In genomic region chr4:17846256-17846655, GRCh38 we compare ENCODE assay signal across 31 cellular contexts. TPM values are rescaled to one million over a fixed set of nuclear protein-coding genes. Genes with fewer than 3 reads are reported as not detected.
DNase-seq lines count a peak whose midpoint lies in the region; ATAC-seq, FAIRE-seq and TF ChIP-seq lines count a peak whose summit lies in the region.
"Had no signal": no experiment of that assay in that cellular context is flagged by ENCODE, and none has a peak within 500 bp of the region (broad histone marks: within the 10 kb centered on the region; RNA-seq: fewer than 3 reads in every experiment).

No MANE protein-coding gene starts in this region.

- H3K27ac Mint-ChIP-seq in astrocyte (ENCODE audit: unreplicated experiment): no peak overlapping the region
- H3K27ac Mint-ChIP-seq in activated naive CD8-positive, alpha-beta T cell treated with anti-CD3 and anti-CD28 coated beads, Interleukin-2, amount 50 U/mL, for 24 hours: no peak overlapping the region
- H3K27ac Mint-ChIP-seq: activated CD4-positive, alpha-beta memory T cell treated with anti-CD3 and anti-CD28 coated beads, Interleukin-2, amount 10 ng/mL, durations not matched to agents 7 days and 5 days; CD4-positive, alpha-beta memory T cell; effector memory CD8-positive, alpha-beta T cell; nephron had no signal

- no peak for FAIRE-seq in astrocyte (lab: Jason Lieb, UNC)
- FAIRE-seq: A549, GM12878, pancreas, RCC 7860, small intestine had no signal

- DNase-seq in EL (peak; percentile 58), astrocyte (ENCODE audit: low read depth) (no peak), non-pigmented ciliary epithelial cell (ENCODE audit: low read depth) (peak; percentile 14), ecto neural progenitor cell (ENCODE audit: low spot score) (no peak), SJCRH30 (no peak)
- DNase-seq in activated naive CD8-positive, alpha-beta T cell treated with anti-CD3 and anti-CD28 coated beads, Interleukin-2, amount 50 U/mL, for 24 hours: no peak
- DNase-seq: activated CD4-positive, alpha-beta memory T cell treated with anti-CD3 and anti-CD28 coated beads, Interleukin-2, amount 10 ng/mL, durations not matched to agents 7 days and 5 days; activated CD8-positive, alpha-beta memory T cell treated with anti-CD3 and anti-CD28 coated beads, Interleukin-2, amount 50 U/mL, for 4 hours; activated naive CD4-positive, alpha-beta T cell; CD4-positive, alpha-beta memory T cell; colonic mucosa; effector memory CD8-positive, alpha-beta T cell; foreskin melanocyte; mammary epithelial cell; NCI-H1436; NCI-H748 treated with DMSO at 0.1 percent for 48 hours; pancreas; small intestine; stimulated activated naive CD4-positive, alpha-beta T cell treated with Interleukin-2 at 50 U/mL for 16 hours; SW 1271; testis had no signal

- no peaks in the 10 kb centered on the region for H3K36me3 Mint-ChIP-seq in astrocyte (ENCODE audit: low read depth, unreplicated experiment)
- H3K36me3 Mint-ChIP-seq in activated naive CD8-positive, alpha-beta T cell treated with anti-CD3 and anti-CD28 coated beads, Interleukin-2, amount 50 U/mL, for 24 hours (ENCODE audit: low read depth): peaks cover 41% of the 10 kb centered on the region

- ATAC-seq in esophagus mucosa: peak; percentile 20
- no peak for ATAC-seq in activated naive CD8-positive, alpha-beta T cell treated with anti-CD3 and anti-CD28 coated beads, Interleukin-2, amount 50 U/mL, for 24 hours
- ATAC-seq in HG02970 (IDR thresholded peaks at IDR 0.05; ENCODE audit: low FRiP score, unreplicated experiment): no peak
- ATAC-seq: A549; effector memory CD8-positive, alpha-beta T cell; GM12878; pancreas had no signal

- H2AFZ ChIP-seq in astrocyte (ENCODE audit: low read depth, low read length): no peak overlapping the region
- H2AFZ ChIP-seq: hepatocyte had no signal

- H3K9me3 ChIP-seq in astrocyte (ENCODE audit: insufficient read depth, low read depth, low read length) (no peaks in the 10 kb centered on the region), SJCRH30 (replicated peaks) (peaks cover 12% of the 10 kb centered on the region; the same call in 1 of the 2 replicates)
- H3K9me3 ChIP-seq: A549, colonic mucosa, pancreas, right atrium auricular region, testis, vagina had no signal

- no peaks in the 10 kb centered on the region for H3K79me2 ChIP-seq in astrocyte (ENCODE audit: insufficient read depth, low read length)
- H3K79me2 ChIP-seq: hepatocyte had no signal

- peaks cover 8% of the 10 kb centered on the region for H3K4me1 Mint-ChIP-seq in astrocyte (ENCODE audit: low read depth, unreplicated experiment)
- H3K4me1 Mint-ChIP-seq in activated naive CD8-positive, alpha-beta T cell treated with anti-CD3 and anti-CD28 coated beads, Interleukin-2, amount 50 U/mL, for 24 hours: no peaks in the 10 kb centered on the region
- H3K4me1 Mint-ChIP-seq: activated CD4-positive, alpha-beta memory T cell treated with anti-CD3 and anti-CD28 coated beads, Interleukin-2, amount 10 ng/mL, durations not matched to agents 7 days and 5 days; CD4-positive, alpha-beta memory T cell; nephron had no signal

- H3K4me3 Mint-ChIP-seq in astrocyte (ENCODE audit: unreplicated experiment): no peak overlapping the region
- H3K4me3 Mint-ChIP-seq in activated naive CD8-positive, alpha-beta T cell treated with anti-CD3 and anti-CD28 coated beads, Interleukin-2, amount 50 U/mL, for 24 hours: no peak overlapping the region
- H3K4me3 Mint-ChIP-seq: activated CD4-positive, alpha-beta memory T cell treated with anti-CD3 and anti-CD28 coated beads, Interleukin-2, amount 10 ng/mL, durations not matched to agents 7 days and 5 days; CD4-positive, alpha-beta memory T cell; effector memory CD8-positive, alpha-beta T cell; nephron had no signal

- no peaks in the 10 kb centered on the region for H3K27me3 Mint-ChIP-seq in astrocyte (ENCODE audit: low read depth, unreplicated experiment)
- H3K27me3 Mint-ChIP-seq in activated naive CD8-positive, alpha-beta T cell treated with anti-CD3 and anti-CD28 coated beads, Interleukin-2, amount 50 U/mL, for 24 hours: no peaks in the 10 kb centered on the region
- H3K27me3 Mint-ChIP-seq: activated CD4-positive, alpha-beta memory T cell treated with anti-CD3 and anti-CD28 coated beads, Interleukin-2, amount 10 ng/mL, durations not matched to agents 7 days and 5 days; CD4-positive, alpha-beta memory T cell; effector memory CD8-positive, alpha-beta T cell had no signal

- H3K4me1 ChIP-seq in astrocyte (ENCODE audit: insufficient read depth, low read length) (no peaks in the 10 kb centered on the region), SJCRH30 (no peaks in the 10 kb centered on the region)
- H3K4me1 ChIP-seq: A549, breast epithelium, colonic mucosa, pancreas, right atrium auricular region, testis, vagina had no signal

- H3K9me3 Mint-ChIP-seq in astrocyte (ENCODE audit: unreplicated experiment): no peaks in the 10 kb centered on the region
- no peaks in the 10 kb centered on the region for H3K9me3 Mint-ChIP-seq in activated naive CD8-positive, alpha-beta T cell treated with anti-CD3 and anti-CD28 coated beads, Interleukin-2, amount 50 U/mL, for 24 hours
- H3K9me3 Mint-ChIP-seq: activated CD4-positive, alpha-beta memory T cell treated with anti-CD3 and anti-CD28 coated beads, Interleukin-2, amount 10 ng/mL, durations not matched to agents 7 days and 5 days; CD4-positive, alpha-beta memory T cell; effector memory CD8-positive, alpha-beta T cell had no signal

- H3K27me3 ChIP-seq in astrocyte (ENCODE audit: insufficient read depth, low read length) (no peaks in the 10 kb centered on the region), SJCRH30 (no peaks in the 10 kb centered on the region)
- H3K27me3 ChIP-seq: breast epithelium, colonic mucosa, hepatocyte, pancreas, right atrium auricular region, testis, vagina had no signal

- H3K4me2 ChIP-seq in astrocyte (ENCODE audit: low read length): peak overlapping the region; percentile 10
- H3K4me2 ChIP-seq: A549, hepatocyte had no signal

- H3K4me3 ChIP-seq in astrocyte (ENCODE audit: insufficient read depth, low read depth, low read length) (no peak overlapping the region), SJCRH30 (no peak overlapping the region)
- H3K4me3 ChIP-seq: A549, breast epithelium, colonic mucosa, GM12878, hepatocyte, pancreas, right atrium auricular region, testis, vagina had no signal

- H3K36me3 ChIP-seq in astrocyte (ENCODE audit: insufficient read depth, low read length): peaks cover 7% of the 10 kb centered on the region
- peaks cover 71% of the 10 kb centered on the region for H3K36me3 ChIP-seq in SJCRH30
- H3K36me3 ChIP-seq: breast epithelium, colonic mucosa, pancreas, right atrium auricular region, vagina had no signal

- no peak overlapping the region for H3K9ac ChIP-seq in astrocyte (ENCODE audit: low read length)

- H3K27ac ChIP-seq in astrocyte (ENCODE audit: low read depth, low read length): no peak overlapping the region
- no peak overlapping the region for H3K27ac ChIP-seq in SJCRH30
- H3K27ac ChIP-seq: A549, breast epithelium, colonic mucosa, hepatocyte, pancreas, right atrium auricular region, testis, vagina had no signal

- TF ChIP-seq CTCF in astrocyte (IDR thresholded peaks at IDR 0.05; ENCODE audit: insufficient read depth, low read depth, low read length): no peak

- no peaks in the 10 kb centered on the region for H4K20me1 ChIP-seq in astrocyte (ENCODE audit: insufficient read depth, low read length)

RNA-seq across cellular contexts. Expression of gene NCAPG, which starts 35.5 kb away (rescaled TPM):
- total RNA-seq in astrocyte (2.6 and 4.7 TPM in 2 replicates), esophagus mucosa (13.3 TPM)
- 122 and 123 TPM in 2 replicates for total RNA-seq in SJCRH30 (2014; rRNA removed; shearing (Covaris generic))

RNA-seq across cellular contexts. Expression of gene DCAF16, which starts 35.7 kb away (rescaled TPM):
- total RNA-seq in astrocyte (29.0 and 32.7 TPM in 2 replicates), esophagus mucosa (17.7 TPM)
- 59.1 and 73.7 TPM in 2 replicates for total RNA-seq in SJCRH30 (2014; rRNA removed; shearing (Covaris generic))

Comparison
In these comparisons a context has a peak if more than half of its experiments do, and no peak if none do; other contexts are left out.
1. DNase-seq: peak in EL (single experiment) and non-pigmented ciliary epithelial cell (single experiment); none in astrocyte (single experiment), ecto neural progenitor cell (single experiment), SJCRH30 (0 of 2) and activated naive CD8-positive, alpha-beta T cell treated with anti-CD3 and anti-CD28 coated beads, Interleukin-2, amount 50 U/mL, for 24 hours (single experiment).